21 cellular contexts compared by ENCODE assay signal in genomic region chr9:136739509-136739908, GRCh38. TPM values are rescaled to one million over a fixed set of nuclear protein-coding genes. Genes with fewer than 3 reads are reported as not detected.
DNase-seq lines count a peak whose midpoint lies in the region; ATAC-seq and TF ChIP-seq lines count a peak whose summit lies in the region.
"Had no signal": no experiment of that assay in that cellular context is flagged by ENCODE, and none has a peak within 500 bp of the region (broad histone marks: within the 10 kb centered on the region; RNA-seq: fewer than 3 reads in every experiment).

No MANE protein-coding gene starts in this region.

- ATAC-seq in left cardiac atrium = no peak
- no peak for ATAC-seq in heart left ventricle
- ATAC-seq in memory B cell (ENCODE audit: low read depth) = no peak
- ATAC-seq: HepG2 had no signal

- no peak overlapping the region for H2AFZ ChIP-seq in neuronal stem cell (ENCODE audit: low read length)

- peaks cover 14% of the 10 kb centered on the region; the same call in 1 of the 2 replicates for H4K20me1 ChIP-seq in BLaER1

- H3K36me3 ChIP-seq in heart left ventricle = no peaks in the 10 kb centered on the region
- peaks cover 13% of the 10 kb centered on the region; the same call in 1 of the 2 replicates for H3K36me3 ChIP-seq in BLaER1
- H3K36me3 ChIP-seq in neuronal stem cell (replicated peaks in 1 of 2; ENCODE audit: control insufficient read depth in 2 of 2, insufficient read depth in 2 of 2, low read length in 2 of 2) = no peaks in the 10 kb centered on the region

- no peaks in the 10 kb centered on the region for H3K9me3 ChIP-seq in heart left ventricle
- no peaks in the 10 kb centered on the region for H3K9me3 ChIP-seq in BLaER1
- H3K9me3 ChIP-seq in neuronal stem cell (replicated peaks in 1 of 2; ENCODE audit: control insufficient read depth in 2 of 2, insufficient read depth in 1 of 2, low read depth in 1 of 2, low read length in 2 of 2) = no peaks in the 10 kb centered on the region

- no peak overlapping the region for H2BK12ac ChIP-seq in neuronal stem cell (ENCODE audit: low read length)

- TF ChIP-seq POLR2A in heart left ventricle (IDR thresholded peaks at IDR 0.05) = no peak

- H3K27me3 ChIP-seq in heart left ventricle (peaks cover 0 to 19% (median 0%) of the 10 kb centered on the region in 9 donors), BLaER1 (no peaks in the 10 kb centered on the region), neuronal stem cell (ENCODE audit: control insufficient read depth in 3 of 3, insufficient read depth in 3 of 3, low read depth in 1 of 3, low read length in 3 of 3) (peaks cover 2 to 60% (median 4%) of the 10 kb centered on the region in 3 experiments)

- H3K36me3 Mint-ChIP-seq in memory B cell = peaks cover 14% of the 10 kb centered on the region
- H3K36me3 Mint-ChIP-seq: CD4-positive, CD25-positive, alpha-beta regulatory T cell; CD8-positive, alpha-beta memory T cell had no signal

- peak overlapping the region; percentile 66 for H2AK5ac ChIP-seq in neuronal stem cell (ENCODE audit: low read depth, low read length)

- no peak overlapping the region for H4K8ac ChIP-seq in neuronal stem cell (ENCODE audit: low read depth, low read length)

- H3K4me1 ChIP-seq in heart left ventricle (peaks cover 0 to 36% (median 15%) of the 10 kb centered on the region in 12 donors), BLaER1 (peaks cover 64% of the 10 kb centered on the region), neuronal stem cell (ENCODE audit: control insufficient read depth in 2 of 2, insufficient read depth in 1 of 2, low read depth in 1 of 2, low read length in 2 of 2) (peaks cover 7% of the 10 kb centered on the region in 2 donors)

- 88 to 91% (median 89%) methylated on average over 18 to 23 of the region's 23 CpGs for WGBS in heart left ventricle, 4 donors
- no CpG with 5 or more reads among the region's 23 CpGs for WGBS in neuronal stem cell (ENCODE audit: extremely low coverage in 2 of 2, insufficient read length in 2 of 2, insufficient replicate concordance in 1 of 2), 2 donors

- no peaks in the 10 kb centered on the region for H3K9me3 Mint-ChIP-seq in memory B cell
- H3K9me3 Mint-ChIP-seq: CD8-positive, alpha-beta memory T cell; H9 had no signal

- H4K91ac ChIP-seq in neuronal stem cell (ENCODE audit: low read depth, low read length, poor library complexity) = no peak overlapping the region

- H3K9ac ChIP-seq in BLaER1 (no peak overlapping the region), neuronal stem cell (ENCODE audit: low read depth, low read length, poor library complexity) (no peak overlapping the region)

- H3K4me1 Mint-ChIP-seq in memory B cell = peaks cover 14% of the 10 kb centered on the region

- no peak overlapping the region for H3K4ac ChIP-seq in neuronal stem cell (ENCODE audit: low read length)

- no peak overlapping the region for H3K4me3 ChIP-seq in heart left ventricle
- no peak overlapping the region for H3K4me3 ChIP-seq in BLaER1
- no peak overlapping the region for H3K4me3 ChIP-seq in neuronal stem cell (ENCODE audit: low read length in 2 of 2)

- intact Hi-C loops in left cardiac atrium (cut with DNase I) = no loop called here
- intact Hi-C loops in heart left ventricle (cut with DNase I) = no loop called here

- no peak overlapping the region for H2BK15ac ChIP-seq in neuronal stem cell (ENCODE audit: low read length)

- H3K4me2 ChIP-seq in BLaER1 = no peak overlapping the region
- no peak overlapping the region for H3K4me2 ChIP-seq in neuronal stem cell (ENCODE audit: insufficient read depth, low read length, poor library complexity, severe bottlenecking)

- no peaks in the 10 kb centered on the region for H3K27me3 Mint-ChIP-seq in memory B cell

- H3K4me3 Mint-ChIP-seq in memory B cell = peak overlapping the region; percentile 47
- H3K4me3 Mint-ChIP-seq: CD4-positive, CD25-positive, alpha-beta regulatory T cell; H9 had no signal

- peak overlapping the region; percentile 60 for H3K18ac ChIP-seq in neuronal stem cell (ENCODE audit: low read length)

- TF ChIP-seq CTCF in heart left ventricle (IDR thresholded peaks at IDR 0.05) (no peak), GM20000 (IDR thresholded peaks at IDR 0.05; ENCODE audit: extremely low read depth, missing control alignments) (no peak)

- peak; percentile 8 for DNase-seq in left cardiac atrium
- no peak for DNase-seq in heart left ventricle
- no peak for DNase-seq in memory B cell (ENCODE audit: low spot score in 2 of 2)
- no peak for DNase-seq in neuronal stem cell (ENCODE audit: low spot score)
- no peak for DNase-seq in activated CD8-positive, alpha-beta memory T cell treated with anti-CD3 and anti-CD28 coated beads for 24 hours
- no peak for DNase-seq in GM20000 (ENCODE audit: low spot score)
- DNase-seq: 8988T; C1 segment of cervical spinal cord; CD4-positive, CD25-positive, alpha-beta regulatory T cell; CD8-positive, alpha-beta memory T cell; COR-L47; DMS153; DMS79; GDM1; GOT3; H9 had no signal

- H3K27ac Mint-ChIP-seq in memory B cell = no peak overlapping the region
- H3K27ac Mint-ChIP-seq: CD4-positive, CD25-positive, alpha-beta regulatory T cell; CD8-positive, alpha-beta memory T cell; H9 had no signal

- H3K27ac ChIP-seq in heart left ventricle (no peak overlapping the region), BLaER1 (0 out of 2 replicates have a peak overlapping the region, but pooled peaks have one; percentile 6), neuronal stem cell (replicated peaks; ENCODE audit: low read length) (no peak overlapping the region)

- no peak overlapping the region for H2BK120ac ChIP-seq in neuronal stem cell (ENCODE audit: low read depth, low read length)

- no peak overlapping the region for H3K23ac ChIP-seq in neuronal stem cell (ENCODE audit: low read depth, low read length, poor library complexity)

- H3K79me1 ChIP-seq in neuronal stem cell (ENCODE audit: low read depth, low read length) = no peaks in the 10 kb centered on the region

- no peak overlapping the region for H3K14ac ChIP-seq in neuronal stem cell (ENCODE audit: low read length)

- H2BK5ac ChIP-seq in neuronal stem cell (ENCODE audit: low read length) = peak overlapping the region; percentile 59

RNA-seq across cellular contexts. Expression of gene LCN10, which starts 3.2 kb away (rescaled TPM):
- 10 to 100 TPM in 1 of 2 donors, 1 to 10 TPM in 1; 9.3 to 20.1 TPM for total RNA-seq in left cardiac atrium
- 10 to 100 TPM in 5 of 9 donors, 1 to 10 TPM in 2, under 1 TPM in 2; 0.50 to 21.5 (median 10.1) TPM for total RNA-seq in heart left ventricle
- 10 to 100 TPM; 15.7 to 40.7 TPM for polyA plus RNA-seq in heart left ventricle
- polyA plus RNA-seq in neuronal stem cell (2013, experiment 1 of 2) = 0.10 TPM
- 0.12 TPM for polyA plus RNA-seq in neuronal stem cell (2013, experiment 2 of 2)
- total RNA-seq: Daoy had no signal
- polyA plus RNA-seq: AG04450 had no signal

RNA-seq across cellular contexts. Expression of gene LCN6, which starts 8.8 kb away (rescaled TPM):
- total RNA-seq in left cardiac atrium = 10 to 100 TPM; 18.2 to 51.8 TPM
- 10 to 100 TPM in 5 of 9 donors, 1 to 10 TPM in 3, under 1 TPM in 1; 0.81 to 58.7 (median 15.8) TPM for total RNA-seq in heart left ventricle
- 100 to 1,000 TPM in 1 of 2 donors, 10 to 100 TPM in 1; 46.1 to 101 TPM for polyA plus RNA-seq in heart left ventricle
- polyA plus RNA-seq in neuronal stem cell (2013, experiment 1 of 2) = not detected
- polyA plus RNA-seq in neuronal stem cell (2013, experiment 2 of 2) = not detected
- total RNA-seq: A673; CD4-positive, CD25-positive, alpha-beta regulatory T cell; CD8-positive, alpha-beta memory T cell; Daoy; H9; HepG2 had no signal
- polyA plus RNA-seq: AG04450; CD4-positive, CD25-positive, alpha-beta regulatory T cell; CD8-positive, alpha-beta memory T cell; HepG2 had no signal

RNA-seq across cellular contexts. Expression of gene LCN8, which starts 18.5 kb away (rescaled TPM):
- not detected for total RNA-seq in left cardiac atrium
- total RNA-seq in heart left ventricle = not detected
- not detected for polyA plus RNA-seq in heart left ventricle
- not detected for polyA plus RNA-seq in neuronal stem cell (2013, experiment 1 of 2)
- polyA plus RNA-seq in neuronal stem cell (2013, experiment 2 of 2) = not detected
- total RNA-seq: A673; CD4-positive, CD25-positive, alpha-beta regulatory T cell; CD8-positive, alpha-beta memory T cell; Daoy; H9; HepG2 had no signal
- polyA plus RNA-seq: AG04450; CD4-positive, CD25-positive, alpha-beta regulatory T cell; CD8-positive, alpha-beta memory T cell had no signal

RNA-seq across cellular contexts. Expression of gene LCN15, which starts 24.8 kb away (rescaled TPM):
- total RNA-seq in left cardiac atrium = 1 to 10 TPM in 1 of 2 donors, under 1 TPM in 1; 0.41 to 1.1 TPM
- 1 to 10 TPM in 3 of 9 donors, under 1 TPM in 2, not detected in 4; 0.64 to 2.8 (median 1.2) TPM for total RNA-seq in heart left ventricle
- polyA plus RNA-seq in heart left ventricle = 1 to 10 TPM in 1 of 2 donors, under 1 TPM in 1; 0.65 to 2.4 TPM
- polyA plus RNA-seq in neuronal stem cell (2013, experiment 1 of 2) = 0.03 TPM
- 0.08 TPM for polyA plus RNA-seq in neuronal stem cell (2013, experiment 2 of 2)
- total RNA-seq: A673; CD4-positive, CD25-positive, alpha-beta regulatory T cell; CD8-positive, alpha-beta memory T cell; Daoy; H9 had no signal
- polyA plus RNA-seq: AG04450; CD4-positive, CD25-positive, alpha-beta regulatory T cell; CD8-positive, alpha-beta memory T cell had no signal

RNA-seq across cellular contexts. Expression of gene DIPK1B, which starts 27.1 kb away (rescaled TPM):
- 10 to 100 TPM; 23.2 to 35.2 TPM for total RNA-seq in left cardiac atrium
- 10 to 100 TPM; 14.4 to 46.3 (median 19.8) TPM for total RNA-seq in heart left ventricle
- polyA plus RNA-seq in heart left ventricle = 10 to 100 TPM; 18.1 to 24.4 TPM
- 40.0 TPM for polyA plus RNA-seq in neuronal stem cell (2013, experiment 1 of 2)
- 39.1 TPM for polyA plus RNA-seq in neuronal stem cell (2013, experiment 2 of 2)
- total RNA-seq: CD8-positive, alpha-beta memory T cell had no signal
- polyA plus RNA-seq: CD8-positive, alpha-beta memory T cell had no signal
